Comparison of ENCODE assay signal across 36 cellular contexts in the genomic region with DNA sequence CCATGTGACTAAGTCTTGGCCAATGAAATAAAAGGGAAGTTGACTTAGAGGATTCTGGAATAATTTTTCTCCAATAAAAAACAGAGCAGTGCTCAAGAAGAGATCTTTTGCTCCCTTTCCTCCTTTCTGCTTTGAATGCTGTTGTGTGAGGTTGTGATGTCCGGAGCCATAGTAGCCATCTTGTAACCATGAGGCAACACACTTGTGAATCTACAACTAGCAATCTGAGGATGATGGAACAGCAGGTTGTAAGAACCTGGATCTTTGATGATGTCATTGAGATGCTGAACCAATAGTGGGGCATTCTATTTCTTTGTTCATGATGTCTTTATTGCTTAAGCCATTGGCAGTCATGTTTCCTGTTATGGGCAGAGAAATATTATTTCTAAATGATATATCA.
"Had no signal": no experiment of that assay in that cellular context is flagged by ENCODE, and none has a peak within 500 bp of the region (broad histone marks: within the 10 kb centered on the region; RNA-seq: fewer than 3 reads in every experiment).

No MANE protein-coding gene starts in this region.

- H3K9me3 ChIP-seq: MG63 had no signal

- H3K36me3 ChIP-seq: MG63 had no signal

- H3K4me3 ChIP-seq: MG63 had no signal

- H3K27me3 ChIP-seq: MG63 had no signal

- DNase-seq: Karpas-422, Kasumi-1, MG63, MM.1S, MV-4-11, NCI-H1048, NCI-H1092, NCI-H1092 treated with DMSO at 0.1 percent for 48 hours, NCI-H1105, NCI-H1105 treated with DMSO at 0.1 percent for 48 hours, NCI-H1417, NCI-H1417 treated with DMSO at 0.1 percent for 48 hours, NCI-H1436, NCI-H1436 treated with DMSO at 0.1 percent for 48 hours, NCI-H146, NCI-H1694, NCI-H1694 treated with DMSO at 0.1 percent for 48 hours, NCI-H187, NCI-H187 treated with DMSO at 0.1 percent for 48 hours, NCI-H1930, NCI-H2029, NCI-H2029 treated with DMSO at 0.1 percent for 48 hours, NCI-H2081, NCI-H2081 treated with DMSO at 0.1 percent for 48 hours, NCI-H2107, NCI-H2171, NCI-H2171 treated with DMSO at 0.1 percent for 48 hours, NCI-H2227 treated with DMSO at 0.1 percent for 48 hours, NCI-H226, NCI-H345, NCI-H446, NCI-H446 treated with DMSO at 0.1 percent for 48 hours, NCI-H510A, NCI-H510A treated with DMSO at 0.1 percent for 48 hours, NCI-H524, NCI-H524 treated with DMSO at 0.1 percent for 48 hours had no signal
